8 cellular contexts compared by ENCODE assay signal in genomic region chr2:112584891-112585250, GRCh38. TPM values are rescaled to one million over a fixed set of nuclear protein-coding genes. Genes with fewer than 3 reads are reported as not detected.
DNase-seq lines count a peak whose midpoint lies in the region; ATAC-seq and TF ChIP-seq lines count a peak whose summit lies in the region.

No MANE protein-coding gene starts in this region.

- peak overlapping the region; percentile 97 for H3K9ac ChIP-seq in NT2/D1 (ENCODE audit: insufficient read length, low read depth)

- H3K4me3 ChIP-seq in BE2C (ENCODE audit: low read depth, low read length) = peak overlapping the region; percentile 83
- H3K4me3 ChIP-seq in NT2/D1 (ENCODE audit: insufficient read length, low read depth) = peak overlapping the region; percentile 87
- H3K4me3 ChIP-seq in effector memory CD4-positive, alpha-beta T cell (ENCODE audit: insufficient read depth, low read depth, low read length, poor library complexity, severe bottlenecking) = peak overlapping the region; percentile 64

- no peaks in the 10 kb centered on the region for H3K27me3 Mint-ChIP-seq in nephron (ENCODE audit: low read depth)

- H3K4me1 Mint-ChIP-seq in nephron = peaks cover 37% of the 10 kb centered on the region

- no peak for ATAC-seq in HG03139 (IDR thresholded peaks at IDR 0.05; ENCODE audit: unreplicated experiment)

- H3K4me3 Mint-ChIP-seq in nephron = peak overlapping the region; percentile 93 to 98 (median 93)

- H3K9me3 ChIP-seq in BE2C (no peaks in the 10 kb centered on the region), NT2/D1 (ENCODE audit: insufficient read depth, low read length) (no peaks in the 10 kb centered on the region)
- no peaks in the 10 kb centered on the region for H3K9me3 ChIP-seq in effector memory CD4-positive, alpha-beta T cell (ENCODE audit: control insufficient read depth, low read length)

- TF ChIP-seq CTCF in BE2C (IDR thresholded peaks at IDR 0.05; ENCODE audit: low read depth, low read length) (no peak), nephron (IDR thresholded peaks at IDR 0.05; ENCODE audit: unreplicated experiment in 3 of 3) (no peak)

- H3K27me3 ChIP-seq in BE2C = no peaks in the 10 kb centered on the region
- no peaks in the 10 kb centered on the region for H3K27me3 ChIP-seq in NT2/D1 (ENCODE audit: insufficient read depth, insufficient read length)
- no peaks in the 10 kb centered on the region for H3K27me3 ChIP-seq in effector memory CD4-positive, alpha-beta T cell (replicated peaks; ENCODE audit: control insufficient read depth, insufficient read depth, low read length, poor library complexity, severe bottlenecking)

- DNase-seq in BE2C (no peak), NT2/D1 (ENCODE audit: low read depth, low spot score) (no peak), NCI-H2196 treated with DMSO at 0.1 percent for 48 hours (lab: John Stamatoyannopoulos, UW; ENCODE audit: unreplicated experiment) (no peak), NCI-H1092 (lab: John Stamatoyannopoulos, UW) (no peak), A172 (ENCODE audit: low spot score) (no peak)
- no peak for DNase-seq in effector memory CD4-positive, alpha-beta T cell

- peaks cover 17% of the 10 kb centered on the region for H3K36me3 Mint-ChIP-seq in nephron (ENCODE audit: low read depth)

- peak overlapping the region; percentile 73 for H3K27ac ChIP-seq in effector memory CD4-positive, alpha-beta T cell (ENCODE audit: insufficient read depth, low read length, poor library complexity, severe bottlenecking)

- H3K27ac Mint-ChIP-seq in nephron = peak overlapping the region; percentile 98 to 99 (median 98)

- no peaks in the 10 kb centered on the region for H3K4me1 ChIP-seq in BE2C
- no peaks in the 10 kb centered on the region for H3K4me1 ChIP-seq in NT2/D1 (ENCODE audit: insufficient read depth, insufficient read length)
- H3K4me1 ChIP-seq in effector memory CD4-positive, alpha-beta T cell (ENCODE audit: control insufficient read depth, insufficient read depth, low read length, poor library complexity, severe bottlenecking) = peaks cover 14% of the 10 kb centered on the region

- H3K36me3 ChIP-seq in BE2C (no peaks in the 10 kb centered on the region), NT2/D1 (ENCODE audit: insufficient read depth, insufficient read length, low read length) (peaks cover 32% of the 10 kb centered on the region)
- peaks cover 6% of the 10 kb centered on the region for H3K36me3 ChIP-seq in effector memory CD4-positive, alpha-beta T cell (ENCODE audit: control insufficient read depth, insufficient read depth, low read length)

- H3K9me3 Mint-ChIP-seq in nephron = no peaks in the 10 kb centered on the region

RNA-seq across cellular contexts. Expression of gene CHCHD5, which starts 0.5 kb away (rescaled TPM):
- 59.8 TPM for polyA plus RNA-seq in BE2C (2012; ENCODE audit: insufficient read depth, insufficient read length, low read depth)
- 19.9 and 23.5 TPM in 2 replicates for total RNA-seq in A172 (2014; rRNA removed; shearing (Covaris generic))

RNA-seq across cellular contexts. Expression of gene POLR1B, which starts 42.6 kb away (rescaled TPM):
- 26.9 TPM for polyA plus RNA-seq in BE2C (2012; ENCODE audit: insufficient read depth, insufficient read length, low read depth)
- total RNA-seq in A172 (2014; rRNA removed; shearing (Covaris generic)) = 20.0 and 23.3 TPM in 2 replicates
